Comparison of ENCODE assay signal across 8 cellular contexts in genomic region chr14:94080606-94081385, GRCh38. TPM values are rescaled to one million over a fixed set of nuclear protein-coding genes. Genes with fewer than 3 reads are reported as not detected.
DNase-seq lines count a peak whose midpoint lies in the region; ATAC-seq and TF ChIP-seq lines count a peak whose summit lies in the region.

DDX24 (minus strand) TSS chr14:94081202; CDS start chr14:94079742, 1,460 bp downstream.
IFI27L1 (plus strand) TSS chr14:94081310; CDS start chr14:94096938, 15,628 bp downstream.

- H3K4me3 ChIP-seq in BE2C (ENCODE audit: low read depth, low read length): peak within 1 kb of the TSS; percentile 99
- H3K4me3 ChIP-seq in coronary artery: peak within 1 kb of the TSS; percentile 87

- peak within 1 kb of the TSS; percentile 92 to 98 for H3K27ac ChIP-seq in coronary artery

- intact Hi-C loops in activated CD4-positive, alpha-beta T cell treated with anti-CD3 and anti-CD28 coated beads, Interleukin-2, amount 10 ng/mL, durations not matched to agents 24 days and 14 days (cut with micrococcal nuclease): loop anchor here (1.0 to 5.0 kb wide), 6 partner anchors 24 to 123 kb away; partner anchors contain the start of genes IFI27L2, OTUB2 and PPP4R4
- intact Hi-C loops in left colon (cut with DNase I, micrococcal nuclease): no loop called here

- peaks cover 35% of the 10 kb centered on the region for H3K36me3 ChIP-seq in BE2C

- DNase-seq in BE2C (peak; percentile 96), GM19240 (ENCODE audit: insufficient read length, low spot score) (peak; percentile 90), NCI-H526 (lab: John Stamatoyannopoulos, UW) (peak; percentile 78 to 96), coronary artery (ENCODE audit: low spot score) (peak; percentile 95), left colon (peak; percentile 97 to 98)
- peak; percentile 99 for DNase-seq in activated CD4-positive, alpha-beta T cell treated with anti-CD3 and anti-CD28 coated beads, Interleukin-2, amount 10 ng/mL, durations not matched to agents 24 days and 14 days
- DNase-seq in stimulated activated CD4-positive, alpha-beta T cell treated with anti-CD3 and anti-CD28 coated beads, Interleukin-1b, Interleukin-23, amount 100 ng/mL, for 48 hours: peak; percentile 97

- peaks cover 47% of the 10 kb centered on the region for H3K4me1 Mint-ChIP-seq in activated CD4-positive, alpha-beta T cell treated with anti-CD3 and anti-CD28 coated beads, Interleukin-2, amount 10 ng/mL, durations not matched to agents 24 days and 14 days

- TF ChIP-seq CTCF in BE2C (IDR thresholded peaks at IDR 0.05; ENCODE audit: low read depth, low read length) (no peak), coronary artery (IDR thresholded peaks at IDR 0.05) (no peak)

- H3K27ac Mint-ChIP-seq in activated CD4-positive, alpha-beta T cell treated with anti-CD3 and anti-CD28 coated beads, Interleukin-2, amount 10 ng/mL, durations not matched to agents 24 days and 14 days: peak within 1 kb of the TSS; percentile 95

- peaks cover 6% of the 10 kb centered on the region; the same call in 1 of the 2 replicates for H3K4me1 ChIP-seq in BE2C

- no peaks in the 10 kb centered on the region for H3K27me3 Mint-ChIP-seq in activated CD4-positive, alpha-beta T cell treated with anti-CD3 and anti-CD28 coated beads, Interleukin-2, amount 10 ng/mL, durations not matched to agents 24 days and 14 days

- H3K9me3 ChIP-seq in BE2C: no peaks in the 10 kb centered on the region

- peak within 1 kb of the TSS; percentile 87 for H3K4me3 Mint-ChIP-seq in activated CD4-positive, alpha-beta T cell treated with anti-CD3 and anti-CD28 coated beads, Interleukin-2, amount 10 ng/mL, durations not matched to agents 24 days and 14 days

- H3K9me3 Mint-ChIP-seq in activated CD4-positive, alpha-beta T cell treated with anti-CD3 and anti-CD28 coated beads, Interleukin-2, amount 10 ng/mL, durations not matched to agents 24 days and 14 days: no peaks in the 10 kb centered on the region

- ATAC-seq in HG03460 (IDR thresholded peaks at IDR 0.05; ENCODE audit: unreplicated experiment) (peak; percentile 97), left colon (peak; percentile 99)

- peaks cover 48% of the 10 kb centered on the region for H3K36me3 Mint-ChIP-seq in activated CD4-positive, alpha-beta T cell treated with anti-CD3 and anti-CD28 coated beads, Interleukin-2, amount 10 ng/mL, durations not matched to agents 24 days and 14 days (ENCODE audit: low read depth)

- no peaks in the 10 kb centered on the region for H3K27me3 ChIP-seq in BE2C

RNA-seq across cellular contexts. Expression of gene DDX24, which starts in this region (rescaled TPM):
- polyA plus RNA-seq in BE2C (2012; ENCODE audit: insufficient read depth, insufficient read length, low read depth): 209 TPM
- total RNA-seq in activated CD4-positive, alpha-beta T cell treated with anti-CD3 and anti-CD28 coated beads, Interleukin-2, amount 10 ng/mL, durations not matched to agents 24 days and 14 days: 262 and 286 TPM in 2 replicates
- 100 to 1,000 TPM; 102 to 106 TPM for total RNA-seq in left colon

RNA-seq across cellular contexts. Expression of gene IFI27L1, which starts in this region (rescaled TPM):
- polyA plus RNA-seq in BE2C (2012; ENCODE audit: insufficient read depth, insufficient read length, low read depth): 23.1 TPM
- 24.0 and 28.0 TPM in 2 replicates for total RNA-seq in activated CD4-positive, alpha-beta T cell treated with anti-CD3 and anti-CD28 coated beads, Interleukin-2, amount 10 ng/mL, durations not matched to agents 24 days and 14 days
- total RNA-seq in left colon: 10 to 100 TPM; 33.9 to 40.5 TPM

Comparison
In these comparisons a context has a peak if more than half of its experiments do, and no peak if none do; other contexts are left out.
1. Peak in every context shown above with its lines: DNase-seq, ATAC-seq, H3K4me3 ChIP-seq and H3K27ac ChIP-seq.